ENCODE assay signal across 19 cellular contexts in the genomic region with DNA sequence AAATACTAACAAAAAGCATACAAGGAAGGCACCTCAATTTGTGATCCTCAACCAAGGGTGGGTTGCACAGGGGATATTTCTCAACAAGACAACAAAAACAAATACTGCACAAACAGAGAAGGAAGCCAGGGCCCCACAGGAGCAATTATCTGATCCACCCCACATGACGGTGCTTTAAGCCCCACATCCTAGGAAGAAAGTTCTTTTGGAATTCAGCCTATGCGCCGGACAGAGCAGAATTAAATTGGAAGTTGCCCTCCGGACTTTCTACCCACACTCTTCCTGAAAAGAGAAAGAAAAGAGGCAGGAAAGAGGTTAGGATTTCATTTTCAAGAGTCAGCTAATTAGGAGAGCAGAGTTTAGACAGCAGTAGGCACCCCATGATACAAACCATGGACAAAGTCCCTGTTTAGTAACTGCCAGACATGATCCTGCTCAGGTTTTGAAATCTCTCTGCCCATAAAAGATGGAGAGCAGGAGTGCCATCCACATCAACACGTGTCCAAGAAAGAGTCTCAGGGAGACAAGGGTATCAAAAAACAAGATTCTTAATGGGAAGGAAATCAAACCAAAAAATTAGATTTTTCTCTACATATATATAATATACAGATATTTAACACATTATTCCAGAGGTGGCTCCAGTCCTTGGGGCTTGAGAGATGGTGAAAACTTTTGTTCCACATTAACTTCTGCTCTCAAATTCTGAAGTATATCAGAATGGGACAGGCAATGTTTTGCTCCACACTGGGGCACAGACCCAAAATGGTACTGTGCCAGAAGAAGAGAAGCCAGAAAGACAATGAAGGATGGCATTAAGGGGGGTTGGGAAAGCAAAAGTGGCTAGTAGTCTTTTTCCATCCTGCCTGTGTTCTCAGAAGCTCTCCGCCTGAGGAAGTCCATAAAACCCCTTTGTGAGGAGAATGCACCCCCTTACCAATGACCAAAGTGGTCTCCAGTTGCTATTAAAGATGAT. TPM values are rescaled to one million over a fixed set of nuclear protein-coding genes. Genes with fewer than 3 reads are reported as not detected.
DNase-seq lines count a peak whose midpoint lies in the region; ATAC-seq, FAIRE-seq and TF ChIP-seq lines count a peak whose summit lies in the region.
"Had no signal": no experiment of that assay in that cellular context is flagged by ENCODE, and none has a peak within 500 bp of the region (broad histone marks: within the 10 kb centered on the region; RNA-seq: fewer than 3 reads in every experiment).

No MANE protein-coding gene starts in this region.

- H3K36me3 ChIP-seq in cardiac muscle cell (peaks cover 41% of the 10 kb centered on the region), K562 (ENCODE audit: control insufficient read depth, insufficient read depth, low read length) (peaks cover 57% of the 10 kb centered on the region), thymus (ENCODE audit: control insufficient read depth, insufficient read depth) (peaks cover 41% of the 10 kb centered on the region)
- H3K36me3 ChIP-seq in naive thymus-derived CD4-positive, alpha-beta T cell (ENCODE audit: control insufficient read depth in 2 of 3, insufficient read depth in 3 of 3, low read length in 3 of 3), result peaks cover 15 to 56% (median 25%) of the 10 kb centered on the region in 3 experiments

- no peak overlapping the region for H3K4me3 ChIP-seq in cardiac muscle cell
- no peak overlapping the region for H3K4me3 ChIP-seq in K562
- H3K4me3 ChIP-seq in thymus (ENCODE audit: low read length), result no peak overlapping the region
- H3K4me3 ChIP-seq in naive thymus-derived CD4-positive, alpha-beta T cell (ENCODE audit: low read length), result no peak overlapping the region
- H3K4me3 ChIP-seq: SK-N-MC, upper lobe of right lung had no signal

- H3K4me1 ChIP-seq in cardiac muscle cell (ENCODE audit: low read depth) (no peaks in the 10 kb centered on the region), K562 (replicated peaks in 1 of 2; ENCODE audit: control insufficient read depth in 2 of 2, insufficient read depth in 2 of 2, low read length in 2 of 2) (no peaks in the 10 kb centered on the region), thymus (ENCODE audit: control insufficient read depth, insufficient read depth, low read length) (no peaks in the 10 kb centered on the region)
- H3K4me1 ChIP-seq in naive thymus-derived CD4-positive, alpha-beta T cell (ENCODE audit: control insufficient read depth in 2 of 2, insufficient read depth in 2 of 2, low read length in 2 of 2), result no peaks in the 10 kb centered on the region
- H3K4me1 ChIP-seq: Caco-2, upper lobe of right lung had no signal

- no peak for FAIRE-seq in K562 (lab: Jason Lieb, UNC)
- FAIRE-seq: TTC549 had no signal

- WGBS in K562 (ENCODE audit: insufficient coverage, low coverage, missing lambda C conversion rate), result 69% methylated on average over 6 of the region's 6 CpGs
- WGBS in thymus, result 96% methylated on average over 6 of the region's 6 CpGs

- H2AFZ ChIP-seq in K562 (ENCODE audit: low read depth, low read length), result no peak overlapping the region

- H4K20me1 ChIP-seq in K562 (replicated peaks; ENCODE audit: control insufficient read depth, insufficient read depth, low read length), result no peaks in the 10 kb centered on the region

- peaks cover 54% of the 10 kb centered on the region for H3K36me3 Mint-ChIP-seq in nephron (ENCODE audit: low read depth)
- peaks cover 9 to 45% (median 42%) of the 10 kb centered on the region in 5 donors for H3K36me3 Mint-ChIP-seq in naive thymus-derived CD4-positive, alpha-beta T cell

- H3K9me1 ChIP-seq in K562 (ENCODE audit: control insufficient read depth, insufficient read depth, low read length), result no peaks in the 10 kb centered on the region

- ATAC-seq in K562 (no peak), HG03196 (IDR thresholded peaks at IDR 0.05; ENCODE audit: unreplicated experiment) (no peak), HG02840 (IDR thresholded peaks at IDR 0.05; ENCODE audit: low FRiP score, unreplicated experiment) (no peak)
- no peak for ATAC-seq in naive thymus-derived CD4-positive, alpha-beta T cell
- ATAC-seq: upper lobe of right lung had no signal

- no TSS peak for BruUV-seq in K562 (replicated peaks; lab: Mats Ljungman, UMichigan)

- no peaks in the 10 kb centered on the region for H3K27me3 Mint-ChIP-seq in nephron (ENCODE audit: low read depth)
- H3K27me3 Mint-ChIP-seq in naive thymus-derived CD4-positive, alpha-beta T cell, result no peaks in the 10 kb centered on the region

- no peak overlapping the region for H3K4me2 ChIP-seq in K562 (ENCODE audit: insufficient read depth, low read length)

- H3K27ac ChIP-seq in cardiac muscle cell (peak overlapping the region; percentile 51), K562 (ENCODE audit: extremely low read depth, low read depth, low read length) (no peak overlapping the region), thymus (ENCODE audit: low read depth) (peak overlapping the region; percentile 60)
- no peak overlapping the region for H3K27ac ChIP-seq in naive thymus-derived CD4-positive, alpha-beta T cell (ENCODE audit: low read depth, low read length)
- H3K27ac ChIP-seq: SK-N-MC, upper lobe of right lung had no signal

- intact Hi-C loops in cardiac septum (cut with DNase I) (no loop called here), K562 (cut with micrococcal nuclease) (no loop called here)
- intact Hi-C loops in naive thymus-derived CD4-positive, alpha-beta T cell (cut with micrococcal nuclease), result no loop called here

- DNase-seq in cardiac muscle cell (ENCODE audit: low read depth in 1 of 2, low spot score in 1 of 2) (no peak), cardiac septum (ENCODE audit: low spot score) (no peak), K562 (ENCODE audit: extremely low read depth in 1 of 4, low spot score in 3 of 4) (no peak)
- DNase-seq in naive thymus-derived CD4-positive, alpha-beta T cell, result no peak
- DNase-seq: activated CD4-positive, alpha-beta T cell treated with anti-CD3 and anti-CD28 coated beads, Interleukin-2, amount 50 U/mL, for 48 hours; Caco-2; H9; hippocampal formation; MM.1S; NCI-H187 treated with DMSO at 0.1 percent for 48 hours; stimulated activated CD4-positive, alpha-beta T cell treated with anti-CD3 and anti-CD28 coated beads, Interleukin-4, amount 100 ng/mL, for 24 hours; upper lobe of right lung had no signal

- H3K4me3 Mint-ChIP-seq in nephron, result no peak overlapping the region
- no peak overlapping the region for H3K4me3 Mint-ChIP-seq in naive thymus-derived CD4-positive, alpha-beta T cell
- H3K4me3 Mint-ChIP-seq: H9 had no signal

- no peak for TF ChIP-seq POLR2A in K562 (conservative IDR thresholded peaks at IDR 0.05)

- no peaks in the 10 kb centered on the region for H3K9me3 Mint-ChIP-seq in nephron
- H3K9me3 Mint-ChIP-seq in naive thymus-derived CD4-positive, alpha-beta T cell, result no peaks in the 10 kb centered on the region
- H3K9me3 Mint-ChIP-seq: activated T-helper 2 cell treated with anti-CD3 and anti-CD28 coated beads, Interferon-gamma antibody, Interleukin-2, Interleukin-4, amounts not matched to agents 10 μg/mL and 5 μg/mL and 100 μg/mL, durations not matched to agents 14 hours and 24 hours and 36 hours; H9 had no signal

- TF ChIP-seq EP300 in K562 (IDR thresholded peaks at IDR 0.05; ENCODE audit: low read length), result no peak

- POLR2A ChIA-PET in K562 (lab: Yijun Ruan, JAX), result interaction anchor here (0.9 to 1.5 kb wide), 2 partner anchors 9 to 14 kb away, joined by 3 to 4 read pairs; no protein-coding TSS in a partner anchor
- POLR2A ChIA-PET in naive thymus-derived CD4-positive, alpha-beta T cell (lab: Charles Lee), result no interaction called here

- peaks cover 8% of the 10 kb centered on the region for H3K4me1 Mint-ChIP-seq in nephron
- H3K4me1 Mint-ChIP-seq in naive thymus-derived CD4-positive, alpha-beta T cell, result no peaks in the 10 kb centered on the region
- H3K4me1 Mint-ChIP-seq: H9 had no signal

- peak overlapping the region in 2 of 3 experiments; percentile 17 to 23 for H3K27ac Mint-ChIP-seq in nephron
- H3K27ac Mint-ChIP-seq in naive thymus-derived CD4-positive, alpha-beta T cell, result peak overlapping the region in 3 of 9 donors; percentile 37 to 59 (median 53)
- H3K27ac Mint-ChIP-seq: activated T-helper 2 cell treated with anti-CD3 and anti-CD28 coated beads, Interferon-gamma antibody, Interleukin-2, Interleukin-4, amounts not matched to agents 10 μg/mL and 5 μg/mL and 100 μg/mL, durations not matched to agents 14 hours and 24 hours and 36 hours had no signal

- no peak overlapping the region for H3K9ac ChIP-seq in K562 (ENCODE audit: insufficient read depth in 1 of 2, low read depth in 2 of 2, low read length in 2 of 2)

- no peak for TF ChIP-seq RAD21 in K562 (CRISPR knock-in tag; conservative IDR thresholded peaks at IDR 0.05 in 1 of 2, IDR thresholded peaks at IDR 0.05 in 1 of 2)

- H3K9me3 ChIP-seq in cardiac muscle cell (ENCODE audit: low read depth), result no peaks in the 10 kb centered on the region
- H3K9me3 ChIP-seq in K562 (replicated peaks; ENCODE audit: control insufficient read depth, insufficient read depth, low read depth, low read length), result no peaks in the 10 kb centered on the region; the same call in 1 of the 2 replicates
- no peaks in the 10 kb centered on the region for H3K9me3 ChIP-seq in thymus (ENCODE audit: control insufficient read depth)
- no peaks in the 10 kb centered on the region for H3K9me3 ChIP-seq in naive thymus-derived CD4-positive, alpha-beta T cell (ENCODE audit: control insufficient read depth in 2 of 3, low read length in 3 of 3)
- H3K9me3 ChIP-seq: Caco-2, upper lobe of right lung had no signal

- H3K27me3 ChIP-seq in cardiac muscle cell (no peaks in the 10 kb centered on the region), K562 (ENCODE audit: control insufficient read depth in 2 of 2, insufficient read depth in 2 of 2, low read length in 2 of 2) (no peaks in the 10 kb centered on the region), thymus (ENCODE audit: control insufficient read depth, insufficient read depth) (no peaks in the 10 kb centered on the region)
- H3K27me3 ChIP-seq in naive thymus-derived CD4-positive, alpha-beta T cell (ENCODE audit: control insufficient read depth in 2 of 2, insufficient read depth in 2 of 2, low read length in 2 of 2), result no peaks in the 10 kb centered on the region
- H3K27me3 ChIP-seq: upper lobe of right lung had no signal

- in situ Hi-C loops in K562 (cut with MboI), result no loop called here

- TF ChIP-seq CTCF in cardiac muscle cell (IDR thresholded peaks at IDR 0.05; ENCODE audit: low read depth, low read length) (no peak), K562 (IDR thresholded peaks at IDR 0.05 in 2 of 3, conservative IDR thresholded peaks at IDR 0.05 in 1 of 3; ENCODE audit: insufficient read depth in 2 of 3, low read depth in 1 of 3, low read length in 3 of 3) (no peak), nephron (IDR thresholded peaks at IDR 0.05; ENCODE audit: unreplicated experiment in 3 of 3) (no peak)

- CTCF ChIA-PET in K562 (lab: Yijun Ruan, JAX; ENCODE audit: low intra/inter-chr PET ratio), result no interaction called here
- CTCF ChIA-PET in naive thymus-derived CD4-positive, alpha-beta T cell (lab: Charles Lee), result no interaction called here

- H3K79me2 ChIP-seq in K562 (ENCODE audit: control insufficient read depth, insufficient read depth, low read length), result no peaks in the 10 kb centered on the region

RNA-seq across cellular contexts. Expression of gene OSBP, which starts 40.4 kb away (rescaled TPM):
- total RNA-seq in cardiac muscle cell (20.6 and 27.3 TPM in 2 replicates), cardiac septum (35.1 TPM), K562 (2014; rRNA removed) (22.2 and 28.7 TPM in 2 replicates), K562 (2014; rRNA removed; fragmentation: Illumina TruSeq; extraction: Trizol) (33.3 and 36.1 TPM in 2 replicates), K562 (2015; rRNA removed; fragmentation: Illumina TruSeq; extraction: Trizol) (28.7 and 28.9 TPM in 2 replicates), K562 (2021) (37.7 and 44.3 TPM in 2 replicates)
- polyA plus RNA-seq in cardiac muscle cell (30.7 and 39.8 TPM in 2 replicates), K562 (2011; rRNA removed) (33.9 and 37.2 TPM in 2 replicates), K562 (2014; fragmentation: Illumina TruSeq; extraction: Trizol) (46.9 and 49.0 TPM in 2 replicates), K562 (2014; fragmentation: Nextera tagmentation; extraction: Ambion mirVana) (10 to 100 TPM; 11.7 to 11.9 TPM), K562 (2014; rRNA removed) (24.5 and 27.8 TPM in 2 replicates), thymus (21.5 TPM)
- total RNA-seq in K562 (2011; cell fraction: chromatin; rRNA removed; ENCODE audit: low replicate concordance), result 83.9 and 124 TPM in 2 replicates
- total RNA-seq in K562 (2011; cell fraction: nucleolus; rRNA removed), result 40.2 and 44.9 TPM in 2 replicates
- total RNA-seq in K562 (2011; cell fraction: nucleoplasm; rRNA removed), result 62.0 and 71.9 TPM in 2 replicates
- polyA plus RNA-seq in K562 (2011; cell fraction: cytosol; rRNA removed), result 11.6 and 27.0 TPM in 2 replicates
- 34.6 and 56.6 TPM in 2 replicates for polyA plus RNA-seq in K562 (2011; cell fraction: nucleus; rRNA removed)
- 28.0 and 32.7 TPM in 2 replicates for polyA plus RNA-seq in K562 (2012)
- 54.3 and 63.2 TPM in 2 replicates for polyA minus RNA-seq in K562 (2011; rRNA and poly(A)+ RNA removed)
- polyA minus RNA-seq in K562 (2011; cell fraction: cytosol; rRNA and poly(A)+ RNA removed), result 32.7 and 32.9 TPM in 2 replicates
- 16.8 and 30.8 TPM in 2 replicates for polyA minus RNA-seq in K562 (2011; cell fraction: nucleus; rRNA and poly(A)+ RNA removed)
- 10 to 100 TPM; 39.8 to 57.6 (median 52.4) TPM for total RNA-seq in naive thymus-derived CD4-positive, alpha-beta T cell
- 10 to 100 TPM; 21.0 to 34.5 TPM for polyA plus RNA-seq in naive thymus-derived CD4-positive, alpha-beta T cell

Comparison
In these comparisons a context has a peak if more than half of its experiments do, and no peak if none do; other contexts are left out.
1. H3K27ac ChIP-seq: peak in cardiac muscle cell (single experiment) and thymus (single experiment); none in K562 (single experiment) and naive thymus-derived CD4-positive, alpha-beta T cell (single experiment).